ENCODE assay signal across 19 cellular contexts in genomic region chr20:55684578-55684977, GRCh38.
"Had no signal": no experiment of that assay in that cellular context is flagged by ENCODE, and none has a peak within 500 bp of the region (broad histone marks: within the 10 kb centered on the region; RNA-seq: fewer than 3 reads in every experiment).

No MANE protein-coding gene starts in this region.

- H3K36me3 ChIP-seq: esophagus squamous epithelium, heart left ventricle, neural progenitor cell, tibial artery had no signal

- H3K4me3 ChIP-seq: esophagus squamous epithelium, heart left ventricle, neural progenitor cell, tibial artery had no signal

- H3K9me3 ChIP-seq: esophagus squamous epithelium, heart left ventricle, tibial artery had no signal

- H3K27ac ChIP-seq: esophagus squamous epithelium, heart left ventricle, neural progenitor cell, tibial artery had no signal

- H3K4me1 ChIP-seq: esophagus squamous epithelium, heart left ventricle, neural progenitor cell, tibial artery had no signal

- ATAC-seq: activated CD8-positive, alpha-beta memory T cell treated with anti-CD3 and anti-CD28 coated beads, Interleukin-2, amount 10 ng/mL, durations not matched to agents 7 days and 5 days; heart left ventricle; stimulated activated naive CD8-positive, alpha-beta T cell treated with anti-CD3 and anti-CD28 coated beads, Interleukin-15, amount 100 ng/mL, for 72 hours had no signal

- DNase-seq: activated CD4-positive, alpha-beta memory T cell treated with anti-CD3 and anti-CD28 coated beads, Interleukin-2, amount 10 ng/mL, durations not matched to agents 7 days and 5 days; activated CD4-positive, alpha-beta T cell treated with anti-CD3 and anti-CD28 coated beads for 48 hours; activated CD8-positive, alpha-beta memory T cell treated with anti-CD3 and anti-CD28 coated beads, Interleukin-2, amount 10 ng/mL, durations not matched to agents 7 days and 5 days; activated effector memory CD4-positive, alpha-beta T cell treated with anti-CD3 and anti-CD28 coated beads, Interleukin-2, amount 50 U/mL, for 16 hours; activated naive CD4-positive, alpha-beta T cell treated with anti-CD3 and anti-CD28 coated beads, Interleukin-2, amount 10 ng/mL, durations not matched to agents 7 days and 5 days; activated T-cell treated with anti-CD3 and anti-CD28 coated beads for 4 hours; cortex of kidney; endodermal cell; esophagus squamous epithelium; islet precursor cell; mesenchymal stem cell; naive B cell; retina; stimulated activated CD4-positive, alpha-beta T cell treated with anti-CD3 and anti-CD28 coated beads, Interleukin-12 subunit alpha, Interleukin-12 subunit beta, amount 100 ng/mL, for 4 hours; stimulated activated naive CD8-positive, alpha-beta T cell treated with anti-CD3 and anti-CD28 coated beads, Interleukin-15, amount 100 ng/mL, for 72 hours; T-helper 2 cell; tibial artery had no signal

- H3K27me3 ChIP-seq: esophagus squamous epithelium, heart left ventricle, neural progenitor cell, tibial artery had no signal
